ENCODE assay signal across 9 cellular contexts in genomic region chr21:42737969-42738590, GRCh38.
A peak's percentile ranks its signal among the peaks of the same experiment; 100 is the strongest.
DNase-seq lines count a peak whose midpoint lies in the region; ATAC-seq and TF ChIP-seq lines count a peak whose summit lies in the region.
"Had no signal": no experiment of that assay in that cellular context is flagged by ENCODE, and none has a peak within 500 bp of the region (broad histone marks: within the 10 kb centered on the region; RNA-seq: fewer than 3 reads in every experiment).

No MANE protein-coding gene starts in this region.

- intact Hi-C loops in lower leg skin (cut with DNase I; ENCODE audit: low total_unique reads), result no loop called here

- no peak overlapping the region for H3K4me3 ChIP-seq in lower leg skin (ENCODE audit: low read depth, poor library complexity, severe bottlenecking)

- WGBS in lower leg skin, 2 donors, result 67 to 71% methylated on average over 15 of the region's 15 CpGs

- DNase-seq in activated CD4-positive, alpha-beta T cell treated with anti-CD3 and anti-CD28 coated beads for 4 hours, result peak; percentile 18 to 25
- DNase-seq in activated CD4-positive, alpha-beta T cell treated with anti-CD3 and anti-CD28 coated beads for 1 hour, result no peak
- peak; percentile 43 to 70 for DNase-seq in lung microvascular endothelial cell (ENCODE audit: low read depth in 2 of 2)
- no peak for DNase-seq in type B pancreatic cell (ENCODE audit: extremely low spot score, unreplicated experiment)
- no peak for DNase-seq in lower leg skin (ENCODE audit: low spot score in 2 of 2)

- TF ChIP-seq CTCF in brain (conservative IDR thresholded peaks at IDR 0.05), result no peak
- no peak for TF ChIP-seq CTCF in type B pancreatic cell (conservative IDR thresholded peaks at IDR 0.05)
- no peak for TF ChIP-seq CTCF in lower leg skin (IDR thresholded peaks at IDR 0.05)

- H3K4me1 Mint-ChIP-seq in brain, result peaks cover 30% of the 10 kb centered on the region
- peaks cover 41% of the 10 kb centered on the region for H3K4me1 Mint-ChIP-seq in type B pancreatic cell (ENCODE audit: unreplicated experiment)

- no peak for TF ChIP-seq POLR2A in lower leg skin (IDR thresholded peaks at IDR 0.05)

- H3K4me3 Mint-ChIP-seq in brain (no peak overlapping the region), type B pancreatic cell (no peak overlapping the region)
- H3K4me3 Mint-ChIP-seq: activated naive CD8-positive, alpha-beta T cell had no signal

- no peaks in the 10 kb centered on the region for H3K27me3 Mint-ChIP-seq in brain
- H3K27me3 Mint-ChIP-seq in type B pancreatic cell, result no peaks in the 10 kb centered on the region
- H3K27me3 Mint-ChIP-seq: activated naive CD8-positive, alpha-beta T cell had no signal

- peaks cover 45% of the 10 kb centered on the region for H3K36me3 Mint-ChIP-seq in brain
- H3K36me3 Mint-ChIP-seq in type B pancreatic cell, result peaks cover 15% of the 10 kb centered on the region

- H3K27ac Mint-ChIP-seq in brain (peak overlapping the region; percentile 64 to 93 (median 84)), type B pancreatic cell (peak overlapping the region; percentile 81)
- H3K27ac Mint-ChIP-seq: activated naive CD8-positive, alpha-beta T cell had no signal

- peaks cover 0 to 2% (median 0%) of the 10 kb centered on the region in 5 experiments for H3K9me3 Mint-ChIP-seq in brain
- no peaks in the 10 kb centered on the region for H3K9me3 Mint-ChIP-seq in type B pancreatic cell

- ATAC-seq in HG03469 (IDR thresholded peaks at IDR 0.05; ENCODE audit: unreplicated experiment) (no peak), HG03045 (IDR thresholded peaks at IDR 0.05; ENCODE audit: unreplicated experiment) (no peak)

Comparison
In these comparisons a context has a peak if more than half of its experiments do, and no peak if none do; other contexts are left out.
1. DNase-seq: peak in activated CD4-positive, alpha-beta T cell treated with anti-CD3 and anti-CD28 coated beads for 4 hours (2 of 2) and lung microvascular endothelial cell (2 of 2); none in activated CD4-positive, alpha-beta T cell treated with anti-CD3 and anti-CD28 coated beads for 1 hour (single experiment), type B pancreatic cell (single experiment) and lower leg skin (0 of 2).